Comparison of ENCODE assay signal across 1 cellular context in genomic region chr1:21564521-21565095, GRCh38.
TF ChIP-seq lines count a peak whose summit lies in the region.

No MANE protein-coding gene starts in this region.

TF ChIP-seq in IMR-90, 13 proteins besides CTCF, POLR2A, EP300 and RAD21:
- TF ChIP-seq MXI1 (IDR thresholded peaks at IDR 0.05; ENCODE audit: borderline replicate concordance, low read depth, low read length) (no peak), RFX5 (IDR thresholded peaks at IDR 0.05; ENCODE audit: low read depth, low read length) (no peak), NFE2L2 (IDR thresholded peaks at IDR 0.05; ENCODE audit: low read depth, low read length) (no peak), USF2 (IDR thresholded peaks at IDR 0.05; ENCODE audit: low read depth, low read length) (peak; percentile 20; the same call in 1 of the 2 replicates), CEBPB (IDR thresholded peaks at IDR 0.05; ENCODE audit: low read depth, low read length) (no peak), MAFK (IDR thresholded peaks at IDR 0.05; ENCODE audit: low read depth, low read length) (no peak), FOS (IDR thresholded peaks at IDR 0.05; ENCODE audit: low read depth, low read length) (no peak)
TF ChIP-seq in IMR-90: peak in this region for 1.
